8 cellular contexts compared by ENCODE assay signal in genomic region chr2:10301946-10302478, GRCh38. TPM values are rescaled to one million over a fixed set of nuclear protein-coding genes. Genes with fewer than 3 reads are reported as not detected.
DNase-seq lines count a peak whose midpoint lies in the region; ATAC-seq and TF ChIP-seq lines count a peak whose summit lies in the region.

No MANE protein-coding gene starts in this region.

- intact Hi-C loops in adrenal gland (cut with DNase I) (no loop called here), upper lobe of right lung (cut with DNase I) (no loop called here)

- WGBS in adrenal gland, 4 donors = 28 to 74% (median 36%) methylated on average over 5 to 29 of the region's 29 CpGs

- DNase-seq in HT-29 (ENCODE audit: low spot score) (peak; percentile 45), adrenal gland (peak in 1 of 7 donors; percentile 36), memory B cell (ENCODE audit: low spot score in 2 of 2) (no peak), upper lobe of right lung (no peak), cortex of kidney (lab: John Stamatoyannopoulos, UW) (no peak)

- H3K9me3 Mint-ChIP-seq in memory B cell = peaks cover 2% of the 10 kb centered on the region

- peaks cover 42% of the 10 kb centered on the region for H3K79me2 ChIP-seq in ACC112 (ENCODE audit: control insufficient read depth, insufficient read depth, low read length, unreplicated experiment)

- H3K4me1 Mint-ChIP-seq in memory B cell = peaks cover 25% of the 10 kb centered on the region

- peak overlapping the region; percentile 63 for H3K27ac Mint-ChIP-seq in memory B cell

- no peak for TF ChIP-seq POLR2A in adrenal gland (IDR thresholded peaks at IDR 0.05)

- H3K36me3 ChIP-seq in ACC112 (ENCODE audit: insufficient read depth, low read length) (no peaks in the 10 kb centered on the region), adrenal gland (replicated peaks in 1 of 2) (no peaks in the 10 kb centered on the region), upper lobe of right lung (no peaks in the 10 kb centered on the region)

- H3K4me1 ChIP-seq in ACC112 (ENCODE audit: control insufficient read depth, insufficient read depth, low read length, unreplicated experiment) = peaks cover 35% of the 10 kb centered on the region
- peaks cover 27 to 39% of the 10 kb centered on the region in 2 donors for H3K4me1 ChIP-seq in adrenal gland (replicated peaks in 1 of 2)
- H3K4me1 ChIP-seq in upper lobe of right lung = peaks cover 49% of the 10 kb centered on the region

- no peaks in the 10 kb centered on the region for H3K36me3 Mint-ChIP-seq in memory B cell

- H3K4me3 Mint-ChIP-seq in memory B cell = peak overlapping the region; percentile 82

- no peaks in the 10 kb centered on the region for H3K9me3 ChIP-seq in adrenal gland (replicated peaks in 1 of 3)
- H3K9me3 ChIP-seq in upper lobe of right lung = no peaks in the 10 kb centered on the region

- H3K27ac ChIP-seq in ACC112 (ENCODE audit: low read depth, low read length) (no peak overlapping the region), adrenal gland (peak overlapping the region in 4 of 5 donors; percentile 64 to 87 (median 76)), upper lobe of right lung (peak overlapping the region; percentile 88)

- H2AFZ ChIP-seq in ACC112 (ENCODE audit: low read length, unreplicated experiment) = no peak overlapping the region

- ATAC-seq in memory B cell (ENCODE audit: low read depth) = no peak
- ATAC-seq in upper lobe of right lung = no peak
- no peak for ATAC-seq in GM18873 (IDR thresholded peaks at IDR 0.05; ENCODE audit: low FRiP score, unreplicated experiment)
- ATAC-seq in GM18858 (IDR thresholded peaks at IDR 0.05; ENCODE audit: unreplicated experiment) = no peak

- no peak for TF ChIP-seq CTCF in adrenal gland (IDR thresholded peaks at IDR 0.05)
- no peak for TF ChIP-seq CTCF in upper lobe of right lung (IDR thresholded peaks at IDR 0.05)

- peak overlapping the region; percentile 98 for H3K4me3 ChIP-seq in ACC112 (ENCODE audit: low read depth, low read length)
- H3K4me3 ChIP-seq in adrenal gland = peak overlapping the region in 2 of 4 donors; percentile 37 to 79
- H3K4me3 ChIP-seq in upper lobe of right lung = peak overlapping the region; percentile 83

- no peaks in the 10 kb centered on the region for H3K27me3 Mint-ChIP-seq in memory B cell

- H3K27me3 ChIP-seq in ACC112 (ENCODE audit: insufficient read depth, low read length) = no peaks in the 10 kb centered on the region
- no peaks in the 10 kb centered on the region for H3K27me3 ChIP-seq in adrenal gland
- H3K27me3 ChIP-seq in upper lobe of right lung = no peaks in the 10 kb centered on the region

RNA-seq across cellular contexts. Expression of gene HPCAL1, which starts 0.7 kb away (rescaled TPM):
- total RNA-seq in HT-29 (2014; rRNA removed; shearing (Covaris generic)) = 151 and 164 TPM in 2 replicates
- total RNA-seq in adrenal gland = 100 to 1,000 TPM in 1 of 8 donors, 10 to 100 TPM in 7; 49.9 to 118 (median 78.3) TPM
- 10 to 100 TPM; 43.0 to 58.2 (median 45.9) TPM for polyA plus RNA-seq in adrenal gland
- 160 TPM for total RNA-seq in upper lobe of right lung
